1 cellular context compared by ENCODE assay signal in the genomic region with DNA sequence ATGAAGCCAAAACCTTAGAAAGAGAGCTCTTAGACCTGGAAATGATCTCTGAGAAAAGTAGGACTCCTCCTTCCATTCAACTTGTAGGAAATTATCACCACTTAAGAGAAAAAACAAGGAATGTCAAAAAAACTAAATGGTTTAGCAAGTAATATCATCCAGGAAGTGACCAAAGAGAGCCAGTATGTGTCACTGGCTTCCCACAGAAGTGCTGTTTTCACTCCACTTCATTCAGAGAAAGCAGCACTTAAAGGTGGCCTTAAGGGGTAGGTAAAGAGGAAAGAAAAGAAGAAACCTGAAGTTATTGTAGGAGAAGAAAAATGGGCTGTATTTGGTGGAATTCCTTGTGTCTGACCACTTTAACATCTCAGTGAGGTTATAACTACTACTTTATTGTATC.
TF ChIP-seq lines count a peak whose summit lies in the region.

No MANE protein-coding gene starts in this region.

TF ChIP-seq in SK-N-SH treated with all-trans-retinoic acid at 6 μM for 48 hours, 23 proteins besides CTCF, POLR2A, EP300 and RAD21 (continued from another document):
- TF ChIP-seq, protein P1, sequence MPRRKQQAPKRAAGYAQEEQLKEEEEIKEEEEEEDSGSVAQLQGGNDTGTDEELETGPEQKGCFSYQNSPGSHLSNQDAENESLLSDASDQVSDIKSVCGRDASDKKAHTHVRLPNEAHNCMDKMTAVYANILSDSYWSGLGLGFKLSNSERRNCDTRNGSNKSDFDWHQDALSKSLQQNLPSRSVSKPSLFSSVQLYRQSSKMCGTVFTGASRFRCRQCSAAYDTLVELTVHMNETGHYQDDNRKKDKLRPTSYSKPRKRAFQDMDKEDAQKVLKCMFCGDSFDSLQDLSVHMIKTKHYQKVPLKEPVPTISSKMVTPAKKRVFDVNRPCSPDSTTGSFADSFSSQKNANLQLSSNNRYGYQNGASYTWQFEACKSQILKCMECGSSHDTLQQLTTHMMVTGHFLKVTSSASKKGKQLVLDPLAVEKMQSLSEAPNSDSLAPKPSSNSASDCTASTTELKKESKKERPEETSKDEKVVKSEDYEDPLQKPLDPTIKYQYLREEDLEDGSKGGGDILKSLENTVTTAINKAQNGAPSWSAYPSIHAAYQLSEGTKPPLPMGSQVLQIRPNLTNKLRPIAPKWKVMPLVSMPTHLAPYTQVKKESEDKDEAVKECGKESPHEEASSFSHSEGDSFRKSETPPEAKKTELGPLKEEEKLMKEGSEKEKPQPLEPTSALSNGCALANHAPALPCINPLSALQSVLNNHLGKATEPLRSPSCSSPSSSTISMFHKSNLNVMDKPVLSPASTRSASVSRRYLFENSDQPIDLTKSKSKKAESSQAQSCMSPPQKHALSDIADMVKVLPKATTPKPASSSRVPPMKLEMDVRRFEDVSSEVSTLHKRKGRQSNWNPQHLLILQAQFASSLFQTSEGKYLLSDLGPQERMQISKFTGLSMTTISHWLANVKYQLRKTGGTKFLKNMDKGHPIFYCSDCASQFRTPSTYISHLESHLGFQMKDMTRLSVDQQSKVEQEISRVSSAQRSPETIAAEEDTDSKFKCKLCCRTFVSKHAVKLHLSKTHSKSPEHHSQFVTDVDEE (CRISPR knock-in tag; IDR thresholded peaks at IDR 0.05) = no peak
- TF ChIP-seq ZC3H10 (CRISPR knock-in tag; IDR thresholded peaks at IDR 0.05) = no peak
- no peak for TF ChIP-seq ZNF8 (CRISPR knock-in tag; IDR thresholded peaks at IDR 0.05)
- no peak for TF ChIP-seq RARB (CRISPR knock-in tag; IDR thresholded peaks at IDR 0.05)
TF ChIP-seq in SK-N-SH treated with all-trans-retinoic acid at 6 μM for 48 hours: peak in this region for 0.
